In the genomic region with DNA sequence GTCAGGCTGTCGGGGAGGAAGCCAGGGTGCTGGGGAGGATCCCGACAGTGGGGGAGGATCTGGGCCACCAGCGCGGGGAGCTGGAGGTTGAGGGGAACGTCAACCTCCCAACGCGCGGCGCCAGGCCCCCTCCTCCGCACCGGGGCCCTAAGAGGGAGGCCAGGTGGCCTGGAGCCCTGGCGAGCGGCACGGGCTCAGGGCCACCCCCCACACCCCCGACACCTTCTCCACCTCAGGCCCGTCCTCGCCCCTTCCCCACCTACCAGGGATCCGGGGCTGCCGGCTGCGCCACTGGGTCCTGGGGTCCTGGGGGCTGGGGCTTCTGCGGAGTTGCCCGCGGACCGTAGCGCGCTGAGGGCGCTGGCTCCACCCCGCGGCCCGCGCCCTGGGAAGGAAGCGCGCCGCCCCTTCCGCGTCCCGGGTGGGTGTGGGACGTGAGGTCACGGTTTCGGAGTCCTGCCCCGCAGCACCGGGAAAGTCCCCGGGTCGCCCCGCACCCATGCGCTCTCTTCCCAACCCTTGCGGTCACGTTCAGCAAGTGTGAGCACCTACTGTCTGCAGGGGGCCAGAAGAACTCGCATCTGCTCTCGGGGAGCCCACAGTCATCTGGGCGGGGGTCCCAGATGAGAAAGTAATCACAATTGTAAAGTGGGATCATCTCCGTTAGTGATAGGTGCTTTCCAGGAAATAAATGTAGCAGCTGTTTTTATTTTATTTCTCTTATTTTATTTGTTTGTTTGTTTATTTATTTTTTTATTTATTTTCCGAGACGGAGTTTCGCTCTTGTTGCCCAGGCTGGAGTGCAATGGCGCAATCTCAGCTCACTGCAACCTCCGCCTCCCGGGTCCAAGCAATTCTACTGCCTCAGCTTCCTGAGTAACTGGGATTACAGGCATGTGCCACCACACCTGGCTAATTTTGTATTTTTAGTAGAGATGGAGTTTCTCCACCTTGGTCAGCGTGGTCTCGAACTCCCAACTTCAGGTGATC, we compare ENCODE assay signal across 1 cellular context.
A peak's percentile ranks its signal among the peaks of the same experiment; 100 is the strongest.
TF ChIP-seq lines count a peak whose summit lies in the region.

A gene (minus strand): TSS at position 362 of the 990 bp plus-strand sequence. CDS start 13,335 bp downstream, outside the sequence.

TF ChIP-seq in HEK293, 187 proteins besides CTCF, POLR2A, EP300 and RAD21 (continued from another document and continues in another):
- TF ChIP-seq, protein P1, sequence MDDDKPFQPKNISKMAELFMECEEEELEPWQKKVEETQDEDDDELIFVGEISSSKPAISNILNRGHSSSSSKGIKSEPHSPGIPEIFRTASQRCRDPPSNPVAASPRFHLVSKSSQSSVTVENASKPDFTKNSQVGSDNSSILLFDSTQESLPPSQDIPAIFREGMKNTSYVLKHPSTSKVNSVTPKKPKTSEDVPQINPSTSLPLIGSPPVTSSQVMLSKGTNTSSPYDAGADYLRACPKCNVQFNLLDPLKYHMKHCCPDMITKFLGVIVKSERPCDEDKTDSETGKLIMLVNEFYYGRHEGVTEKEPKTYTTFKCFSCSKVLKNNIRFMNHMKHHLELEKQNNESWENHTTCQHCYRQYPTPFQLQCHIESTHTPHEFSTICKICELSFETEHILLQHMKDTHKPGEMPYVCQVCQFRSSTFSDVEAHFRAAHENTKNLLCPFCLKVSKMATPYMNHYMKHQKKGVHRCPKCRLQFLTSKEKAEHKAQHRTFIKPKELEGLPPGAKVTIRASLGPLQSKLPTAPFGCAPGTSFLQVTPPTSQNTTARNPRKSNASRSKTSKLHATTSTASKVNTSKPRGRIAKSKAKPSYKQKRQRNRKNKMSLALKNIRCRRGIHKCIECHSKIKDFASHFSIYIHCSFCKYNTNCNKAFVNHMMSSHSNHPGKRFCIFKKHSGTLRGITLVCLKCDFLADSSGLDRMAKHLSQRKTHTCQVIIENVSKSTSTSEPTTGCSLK (tag by site-specific recombination; IDR thresholded peaks at IDR 0.05): no peak
- no peak for TF ChIP-seq ZNF223 (tag by site-specific recombination; IDR thresholded peaks at IDR 0.05)
- no peak for TF ChIP-seq ZNF19 (tag by site-specific recombination; IDR thresholded peaks at IDR 0.05; ENCODE audit: low read depth)
- no peak for TF ChIP-seq HOXD13 (CRISPR knock-in tag; IDR thresholded peaks at IDR 0.05; ENCODE audit: borderline replicate concordance)
- TF ChIP-seq ZNF473 (tag by site-specific recombination; IDR thresholded peaks at IDR 0.05): no peak
- TF ChIP-seq ZNF10 (tag by site-specific recombination; IDR thresholded peaks at IDR 0.05): no peak
- TF ChIP-seq REPIN1 (tag by site-specific recombination; IDR thresholded peaks at IDR 0.05; ENCODE audit: low read depth): no peak
- TF ChIP-seq, protein P2, sequence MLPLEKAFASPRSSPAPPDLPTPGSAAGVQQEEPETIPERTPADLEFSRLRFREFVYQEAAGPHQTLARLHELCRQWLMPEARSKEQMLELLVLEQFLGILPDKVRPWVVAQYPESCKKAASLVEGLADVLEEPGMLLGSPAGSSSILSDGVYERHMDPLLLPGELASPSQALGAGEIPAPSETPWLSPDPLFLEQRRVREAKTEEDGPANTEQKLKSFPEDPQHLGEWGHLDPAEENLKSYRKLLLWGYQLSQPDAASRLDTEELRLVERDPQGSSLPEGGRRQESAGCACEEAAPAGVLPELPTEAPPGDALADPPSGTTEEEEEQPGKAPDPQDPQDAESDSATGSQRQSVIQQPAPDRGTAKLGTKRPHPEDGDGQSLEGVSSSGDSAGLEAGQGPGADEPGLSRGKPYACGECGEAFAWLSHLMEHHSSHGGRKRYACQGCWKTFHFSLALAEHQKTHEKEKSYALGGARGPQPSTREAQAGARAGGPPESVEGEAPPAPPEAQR (tag by site-specific recombination; IDR thresholded peaks at IDR 0.05): 0 out of 2 replicates have a peak, but pooled peaks have one; percentile 13
- TF ChIP-seq ZNF132 (tag by site-specific recombination; IDR thresholded peaks at IDR 0.05; ENCODE audit: borderline replicate concordance): no peak
- TF ChIP-seq, protein P3, sequence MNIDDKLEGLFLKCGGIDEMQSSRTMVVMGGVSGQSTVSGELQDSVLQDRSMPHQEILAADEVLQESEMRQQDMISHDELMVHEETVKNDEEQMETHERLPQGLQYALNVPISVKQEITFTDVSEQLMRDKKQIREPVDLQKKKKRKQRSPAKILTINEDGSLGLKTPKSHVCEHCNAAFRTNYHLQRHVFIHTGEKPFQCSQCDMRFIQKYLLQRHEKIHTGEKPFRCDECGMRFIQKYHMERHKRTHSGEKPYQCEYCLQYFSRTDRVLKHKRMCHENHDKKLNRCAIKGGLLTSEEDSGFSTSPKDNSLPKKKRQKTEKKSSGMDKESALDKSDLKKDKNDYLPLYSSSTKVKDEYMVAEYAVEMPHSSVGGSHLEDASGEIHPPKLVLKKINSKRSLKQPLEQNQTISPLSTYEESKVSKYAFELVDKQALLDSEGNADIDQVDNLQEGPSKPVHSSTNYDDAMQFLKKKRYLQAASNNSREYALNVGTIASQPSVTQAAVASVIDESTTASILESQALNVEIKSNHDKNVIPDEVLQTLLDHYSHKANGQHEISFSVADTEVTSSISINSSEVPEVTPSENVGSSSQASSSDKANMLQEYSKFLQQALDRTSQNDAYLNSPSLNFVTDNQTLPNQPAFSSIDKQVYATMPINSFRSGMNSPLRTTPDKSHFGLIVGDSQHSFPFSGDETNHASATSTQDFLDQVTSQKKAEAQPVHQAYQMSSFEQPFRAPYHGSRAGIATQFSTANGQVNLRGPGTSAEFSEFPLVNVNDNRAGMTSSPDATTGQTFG (tag by site-specific recombination; IDR thresholded peaks at IDR 0.05; ENCODE audit: borderline replicate concordance): no peak
- TF ChIP-seq ZNF311 (tag by site-specific recombination; IDR thresholded peaks at IDR 0.05; ENCODE audit: borderline replicate concordance): no peak
- no peak for TF ChIP-seq ZFP37 (tag by site-specific recombination; IDR thresholded peaks at IDR 0.05)
- TF ChIP-seq ZEB2 (tag by site-specific recombination; IDR thresholded peaks at IDR 0.05): no peak
- TF ChIP-seq, protein P4, sequence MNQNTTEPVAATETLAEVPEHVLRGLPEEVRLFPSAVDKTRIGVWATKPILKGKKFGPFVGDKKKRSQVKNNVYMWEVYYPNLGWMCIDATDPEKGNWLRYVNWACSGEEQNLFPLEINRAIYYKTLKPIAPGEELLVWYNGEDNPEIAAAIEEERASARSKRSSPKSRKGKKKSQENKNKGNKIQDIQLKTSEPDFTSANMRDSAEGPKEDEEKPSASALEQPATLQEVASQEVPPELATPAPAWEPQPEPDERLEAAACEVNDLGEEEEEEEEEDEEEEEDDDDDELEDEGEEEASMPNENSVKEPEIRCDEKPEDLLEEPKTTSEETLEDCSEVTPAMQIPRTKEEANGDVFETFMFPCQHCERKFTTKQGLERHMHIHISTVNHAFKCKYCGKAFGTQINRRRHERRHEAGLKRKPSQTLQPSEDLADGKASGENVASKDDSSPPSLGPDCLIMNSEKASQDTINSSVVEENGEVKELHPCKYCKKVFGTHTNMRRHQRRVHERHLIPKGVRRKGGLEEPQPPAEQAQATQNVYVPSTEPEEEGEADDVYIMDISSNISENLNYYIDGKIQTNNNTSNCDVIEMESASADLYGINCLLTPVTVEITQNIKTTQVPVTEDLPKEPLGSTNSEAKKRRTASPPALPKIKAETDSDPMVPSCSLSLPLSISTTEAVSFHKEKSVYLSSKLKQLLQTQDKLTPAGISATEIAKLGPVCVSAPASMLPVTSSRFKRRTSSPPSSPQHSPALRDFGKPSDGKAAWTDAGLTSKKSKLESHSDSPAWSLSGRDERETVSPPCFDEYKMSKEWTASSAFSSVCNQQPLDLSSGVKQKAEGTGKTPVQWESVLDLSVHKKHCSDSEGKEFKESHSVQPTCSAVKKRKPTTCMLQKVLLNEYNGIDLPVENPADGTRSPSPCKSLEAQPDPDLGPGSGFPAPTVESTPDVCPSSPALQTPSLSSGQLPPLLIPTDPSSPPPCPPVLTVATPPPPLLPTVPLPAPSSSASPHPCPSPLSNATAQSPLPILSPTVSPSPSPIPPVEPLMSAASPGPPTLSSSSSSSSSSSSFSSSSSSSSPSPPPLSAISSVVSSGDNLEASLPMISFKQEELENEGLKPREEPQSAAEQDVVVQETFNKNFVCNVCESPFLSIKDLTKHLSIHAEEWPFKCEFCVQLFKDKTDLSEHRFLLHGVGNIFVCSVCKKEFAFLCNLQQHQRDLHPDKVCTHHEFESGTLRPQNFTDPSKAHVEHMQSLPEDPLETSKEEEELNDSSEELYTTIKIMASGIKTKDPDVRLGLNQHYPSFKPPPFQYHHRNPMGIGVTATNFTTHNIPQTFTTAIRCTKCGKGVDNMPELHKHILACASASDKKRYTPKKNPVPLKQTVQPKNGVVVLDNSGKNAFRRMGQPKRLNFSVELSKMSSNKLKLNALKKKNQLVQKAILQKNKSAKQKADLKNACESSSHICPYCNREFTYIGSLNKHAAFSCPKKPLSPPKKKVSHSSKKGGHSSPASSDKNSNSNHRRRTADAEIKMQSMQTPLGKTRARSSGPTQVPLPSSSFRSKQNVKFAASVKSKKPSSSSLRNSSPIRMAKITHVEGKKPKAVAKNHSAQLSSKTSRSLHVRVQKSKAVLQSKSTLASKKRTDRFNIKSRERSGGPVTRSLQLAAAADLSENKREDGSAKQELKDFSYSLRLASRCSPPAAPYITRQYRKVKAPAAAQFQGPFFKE (tag by site-specific recombination; IDR thresholded peaks at IDR 0.05; ENCODE audit: borderline replicate concordance): no peak
- TF ChIP-seq ZFP69B (tag by site-specific recombination; IDR thresholded peaks at IDR 0.05): no peak
- no peak for TF ChIP-seq ZNF747 (tag by site-specific recombination; IDR thresholded peaks at IDR 0.05)
- no peak for TF ChIP-seq ZNF16 (tag by site-specific recombination; IDR thresholded peaks at IDR 0.05; ENCODE audit: low read depth)
- TF ChIP-seq ZNF266 (tag by site-specific recombination; IDR thresholded peaks at IDR 0.05; ENCODE audit: low read depth): no peak
- TF ChIP-seq ZNF214 (tag by site-specific recombination; IDR thresholded peaks at IDR 0.05; ENCODE audit: borderline replicate concordance): no peak
- no peak for TF ChIP-seq OVOL3 (tag by site-specific recombination; IDR thresholded peaks at IDR 0.05)
- TF ChIP-seq, protein P5, sequence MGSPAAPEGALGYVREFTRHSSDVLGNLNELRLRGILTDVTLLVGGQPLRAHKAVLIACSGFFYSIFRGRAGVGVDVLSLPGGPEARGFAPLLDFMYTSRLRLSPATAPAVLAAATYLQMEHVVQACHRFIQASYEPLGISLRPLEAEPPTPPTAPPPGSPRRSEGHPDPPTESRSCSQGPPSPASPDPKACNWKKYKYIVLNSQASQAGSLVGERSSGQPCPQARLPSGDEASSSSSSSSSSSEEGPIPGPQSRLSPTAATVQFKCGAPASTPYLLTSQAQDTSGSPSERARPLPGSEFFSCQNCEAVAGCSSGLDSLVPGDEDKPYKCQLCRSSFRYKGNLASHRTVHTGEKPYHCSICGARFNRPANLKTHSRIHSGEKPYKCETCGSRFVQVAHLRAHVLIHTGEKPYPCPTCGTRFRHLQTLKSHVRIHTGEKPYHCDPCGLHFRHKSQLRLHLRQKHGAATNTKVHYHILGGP (tag by site-specific recombination; IDR thresholded peaks at IDR 0.05): no peak
- TF ChIP-seq, protein P6, sequence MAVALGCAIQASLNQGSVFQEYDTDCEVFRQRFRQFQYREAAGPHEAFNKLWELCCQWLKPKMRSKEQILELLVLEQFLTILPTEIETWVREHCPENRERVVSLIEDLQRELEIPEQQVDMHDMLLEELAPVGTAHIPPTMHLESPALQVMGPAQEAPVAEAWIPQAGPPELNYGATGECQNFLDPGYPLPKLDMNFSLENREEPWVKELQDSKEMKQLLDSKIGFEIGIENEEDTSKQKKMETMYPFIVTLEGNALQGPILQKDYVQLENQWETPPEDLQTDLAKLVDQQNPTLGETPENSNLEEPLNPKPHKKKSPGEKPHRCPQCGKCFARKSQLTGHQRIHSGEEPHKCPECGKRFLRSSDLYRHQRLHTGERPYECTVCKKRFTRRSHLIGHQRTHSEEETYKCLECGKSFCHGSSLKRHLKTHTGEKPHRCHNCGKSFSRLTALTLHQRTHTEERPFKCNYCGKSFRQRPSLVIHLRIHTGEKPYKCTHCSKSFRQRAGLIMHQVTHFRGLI (tag by site-specific recombination; IDR thresholded peaks at IDR 0.05): no peak
- TF ChIP-seq ZNF292 (tag by site-specific recombination; IDR thresholded peaks at IDR 0.05; ENCODE audit: borderline replicate concordance, low read depth): no peak
- no peak for TF ChIP-seq ZNF138 (tag by site-specific recombination; IDR thresholded peaks at IDR 0.05; ENCODE audit: borderline replicate concordance)
- TF ChIP-seq ZNF175 (tag by site-specific recombination; IDR thresholded peaks at IDR 0.05): no peak
- peak; percentile 59 for TF ChIP-seq GLIS1 (tag by site-specific recombination; IDR thresholded peaks at IDR 0.05)
- no peak for TF ChIP-seq GFI1B (tag by site-specific recombination; IDR thresholded peaks at IDR 0.05)
- no peak for TF ChIP-seq YY2 (tag by site-specific recombination; IDR thresholded peaks at IDR 0.05)
- TF ChIP-seq ZNF510 (tag by site-specific recombination; IDR thresholded peaks at IDR 0.05; ENCODE audit: insufficient replicate concordance): no peak
- TF ChIP-seq ZNF677 (tag by site-specific recombination; IDR thresholded peaks at IDR 0.05): no peak
- no peak for TF ChIP-seq ZBTB7A (tag by site-specific recombination; IDR thresholded peaks at IDR 0.05; ENCODE audit: low read depth)
- TF ChIP-seq PRDM1 (tag by site-specific recombination; IDR thresholded peaks at IDR 0.05): no peak
- peak; percentile 63 for TF ChIP-seq GLIS2 (tag by site-specific recombination; IDR thresholded peaks at IDR 0.05)
- TF ChIP-seq ZNF211 (tag by site-specific recombination; IDR thresholded peaks at IDR 0.05; ENCODE audit: low read depth): no peak
- TF ChIP-seq GLI2 (tag by site-specific recombination; IDR thresholded peaks at IDR 0.05; ENCODE audit: borderline replicate concordance, low read depth): no peak
- TF ChIP-seq, protein P7, sequence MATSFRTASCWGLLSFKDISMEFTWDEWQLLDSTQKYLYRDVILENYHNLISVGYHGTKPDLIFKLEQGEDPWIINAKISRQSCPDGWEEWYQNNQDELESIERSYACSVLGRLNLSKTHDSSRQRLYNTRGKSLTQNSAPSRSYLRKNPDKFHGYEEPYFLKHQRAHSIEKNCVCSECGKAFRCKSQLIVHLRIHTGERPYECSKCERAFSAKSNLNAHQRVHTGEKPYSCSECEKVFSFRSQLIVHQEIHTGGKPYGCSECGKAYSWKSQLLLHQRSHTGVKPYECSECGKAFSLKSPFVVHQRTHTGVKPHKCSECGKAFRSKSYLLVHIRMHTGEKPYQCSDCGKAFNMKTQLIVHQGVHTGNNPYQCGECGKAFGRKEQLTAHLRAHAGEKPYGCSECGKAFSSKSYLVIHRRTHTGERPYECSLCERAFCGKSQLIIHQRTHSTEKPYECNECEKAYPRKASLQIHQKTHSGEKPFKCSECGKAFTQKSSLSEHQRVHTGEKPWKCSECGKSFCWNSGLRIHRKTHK (tag by site-specific recombination; IDR thresholded peaks at IDR 0.05): no peak
- TF ChIP-seq, protein P8, sequence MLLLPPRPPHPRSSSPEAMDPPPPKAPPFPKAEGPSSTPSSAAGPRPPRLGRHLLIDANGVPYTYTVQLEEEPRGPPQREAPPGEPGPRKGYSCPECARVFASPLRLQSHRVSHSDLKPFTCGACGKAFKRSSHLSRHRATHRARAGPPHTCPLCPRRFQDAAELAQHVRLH (tag by site-specific recombination; IDR thresholded peaks at IDR 0.05): no peak
- no peak; the same call in 1 of the 2 replicates for TF ChIP-seq KLF16 (tag by site-specific recombination; IDR thresholded peaks at IDR 0.05)
- no peak for TF ChIP-seq ZNF555 (tag by site-specific recombination; conservative IDR thresholded peaks at IDR 0.05)
- TF ChIP-seq FEZF1 (tag by site-specific recombination; IDR thresholded peaks at IDR 0.05): no peak
- peak; percentile 57 for TF ChIP-seq SP3 (tag by site-specific recombination; IDR thresholded peaks at IDR 0.05)
- TF ChIP-seq ZNF248 (tag by site-specific recombination; IDR thresholded peaks at IDR 0.05): no peak
- no peak for TF ChIP-seq ZNF37A (tag by site-specific recombination; IDR thresholded peaks at IDR 0.05)
- TF ChIP-seq IKZF3 (tag by site-specific recombination; IDR thresholded peaks at IDR 0.05): no peak
